9 cellular contexts compared by ENCODE assay signal in genomic region chr4:110854021-110854678, GRCh38.
DNase-seq lines count a peak whose midpoint lies in the region; ATAC-seq lines count a peak whose summit lies in the region.
"Had no signal": no experiment of that assay in that cellular context is flagged by ENCODE, and none has a peak within 500 bp of the region (broad histone marks: within the 10 kb centered on the region; RNA-seq: fewer than 3 reads in every experiment).

No MANE protein-coding gene starts in this region.

- peak; percentile 70 for DNase-seq in AG20443 (ENCODE audit: low spot score)
- peak; percentile 88 for DNase-seq in HS-5 (ENCODE audit: low read depth)
- DNase-seq in amniotic epithelial cell (ENCODE audit: low read depth) = peak; percentile 94
- DNase-seq in left kidney (ENCODE audit: low read depth, low spot score) = peak; percentile 9
- no peak for DNase-seq in superior temporal gyrus (ENCODE audit: extremely low spot score)
- no peak for DNase-seq in NK-92 treated with Interleukin-12 subunit alpha and Interleukin-12 subunit beta, amount 100 ng/mL, for 24 hours (lab: John Stamatoyannopoulos, UW)
- no peak for DNase-seq in activated naive CD4-positive, alpha-beta T cell treated with anti-CD3 and anti-CD28 coated beads, Interleukin-2, amount 50 U/mL, for 16 hours
- DNase-seq: heart left ventricle had no signal

- no peak for ATAC-seq in HG03135 (IDR thresholded peaks at IDR 0.05; ENCODE audit: unreplicated experiment)
- ATAC-seq: heart left ventricle had no signal

Comparison
In these comparisons a context has a peak if more than half of its experiments do, and no peak if none do; other contexts are left out.
1. DNase-seq: peak in AG20443 (single experiment), HS-5 (single experiment), amniotic epithelial cell (single experiment) and left kidney (single experiment); none in superior temporal gyrus (single experiment), NK-92 treated with Interleukin-12 subunit alpha and Interleukin-12 subunit beta, amount 100 ng/mL, for 24 hours (single experiment) and activated naive CD4-positive, alpha-beta T cell treated with anti-CD3 and anti-CD28 coated beads, Interleukin-2, amount 50 U/mL, for 16 hours (single experiment).